In genomic region chr1:23827717-23828116, GRCh38 we compare ENCODE assay signal across 1 cellular context.
TF ChIP-seq lines count a peak whose summit lies in the region.

No MANE protein-coding gene starts in this region.

TF ChIP-seq in K562, 482 proteins besides CTCF, POLR2A, EP300 and RAD21:
- TF ChIP-seq CBX1 (IDR thresholded peaks at IDR 0.05; ENCODE audit: low read depth) (no peak), DACH1 (IDR thresholded peaks at IDR 0.05; ENCODE audit: partially characterized antibody) (peak; percentile 41), GTF3C2 (IDR thresholded peaks at IDR 0.05; ENCODE audit: borderline replicate concordance, extremely low read depth, insufficient read length) (no peak), E4F1 (CRISPR knock-in tag; IDR thresholded peaks at IDR 0.05; ENCODE audit: borderline replicate concordance) (no peak), KDM1A (IDR thresholded peaks at IDR 0.05) (peak; percentile 48 to 69; a peak in 3 of 4 replicates), SRSF1 (IDR thresholded peaks at IDR 0.05; ENCODE audit: low read depth, low read length) (no peak), RCOR1 (IDR thresholded peaks at IDR 0.05; ENCODE audit: borderline replicate concordance in 1 of 2, low read depth in 2 of 2, low read length in 2 of 2) (0 out of 4 replicates have a peak, but pooled peaks of 1 of the 2 experiments have one; percentile 9), ZKSCAN1 (IDR thresholded peaks at IDR 0.05; ENCODE audit: low read depth, low read length) (no peak)
